15 cellular contexts compared by ENCODE assay signal in the genomic region with DNA sequence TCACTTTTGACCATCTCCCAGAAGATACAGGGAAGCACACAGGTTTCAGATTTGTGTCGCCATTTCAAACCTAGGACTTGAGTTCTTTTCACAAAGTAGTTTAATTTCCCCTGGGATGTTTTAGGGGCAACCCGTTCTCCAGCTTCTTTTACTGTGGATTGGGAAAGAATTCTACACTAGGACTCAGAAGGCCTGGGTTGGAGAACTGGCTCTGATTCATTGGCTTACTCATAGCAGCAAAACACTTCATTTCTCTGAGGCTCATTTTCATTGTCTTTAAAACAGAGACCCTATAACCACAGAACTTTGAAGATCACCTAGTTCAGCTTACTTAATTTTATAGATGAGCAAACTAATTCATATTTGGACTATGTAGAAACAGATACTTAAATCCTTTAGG.
DNase-seq lines count a peak whose midpoint lies in the region; TF ChIP-seq lines count a peak whose summit lies in the region.
"Had no signal": no experiment of that assay in that cellular context is flagged by ENCODE, and none has a peak within 500 bp of the region (broad histone marks: within the 10 kb centered on the region; RNA-seq: fewer than 3 reads in every experiment).

No MANE protein-coding gene starts in this region.

- H3K79me1 ChIP-seq in mesenchymal stem cell (replicated peaks; ENCODE audit: low read length, poor library complexity, severe bottlenecking): no peaks in the 10 kb centered on the region

- peak overlapping the region; percentile 81 for H3K9ac ChIP-seq in mesenchymal stem cell (ENCODE audit: low read length)

- H3K4me1 Mint-ChIP-seq in immature natural killer cell (no peaks in the 10 kb centered on the region), mesothelial cell of epicardium (peaks cover 2% of the 10 kb centered on the region)
- H3K4me1 Mint-ChIP-seq: naive thymus-derived CD8-positive, alpha-beta T cell had no signal

- H3K27me3 ChIP-seq in mesenchymal stem cell (ENCODE audit: control insufficient read depth in 1 of 2, insufficient read depth in 1 of 2, low read length in 2 of 2): no peaks in the 10 kb centered on the region

- no peak overlapping the region for H2AFZ ChIP-seq in mesenchymal stem cell (ENCODE audit: low read depth, low read length)

- no peak overlapping the region for H4K91ac ChIP-seq in mesenchymal stem cell (ENCODE audit: low read length)

- H3K4me1 ChIP-seq in mesenchymal stem cell (ENCODE audit: control insufficient read depth, insufficient read depth, low read depth, low read length): peaks cover 5% of the 10 kb centered on the region

- H3K4me2 ChIP-seq in mesenchymal stem cell (ENCODE audit: low read length, poor library complexity, severe bottlenecking): no peak overlapping the region

- no peak overlapping the region for H4K8ac ChIP-seq in mesenchymal stem cell (ENCODE audit: low read length)

- H3K27ac Mint-ChIP-seq in immature natural killer cell (no peak overlapping the region), mesothelial cell of epicardium (no peak overlapping the region)
- H3K27ac Mint-ChIP-seq: naive thymus-derived CD8-positive, alpha-beta T cell had no signal

- H3K9me3 Mint-ChIP-seq in immature natural killer cell (peaks cover 0 to 5% (median 2%) of the 10 kb centered on the region in 6 donors), mesothelial cell of epicardium (peaks cover 6% of the 10 kb centered on the region)

- DNase-seq in AG20443 (ENCODE audit: low spot score) (peak; percentile 66), RPMI7951 (ENCODE audit: low read depth) (peak; percentile 72), epithelial cell of esophagus (ENCODE audit: low read depth) (peak; percentile 65), mesenchymal stem cell (peak; percentile 74), DMS53 (lab: John Stamatoyannopoulos, UW) (no peak), immature natural killer cell (no peak), mesothelial cell of epicardium (ENCODE audit: low spot score in 2 of 2, unreplicated experiment in 2 of 2) (no peak), NCI-H1694 (lab: John Stamatoyannopoulos, UW) (no peak)
- DNase-seq: AML-193; COR-L47; naive thymus-derived CD8-positive, alpha-beta T cell; NCI-H1436; stimulated activated CD4-positive, alpha-beta T cell treated with anti-CD3 and anti-CD28 coated beads, Interleukin-2, amount 100 ng/mL, for 48 hours; T-helper 9 cell had no signal

- WGBS in mesenchymal stem cell: 41% methylated on average over 2 of the region's 2 CpGs

- H2BK120ac ChIP-seq in mesenchymal stem cell (ENCODE audit: low read depth, low read length): no peak overlapping the region

- H3K36me3 ChIP-seq in mesenchymal stem cell (ENCODE audit: control insufficient read depth in 1 of 2, insufficient read depth in 2 of 2, low read depth in 1 of 2, low read length in 2 of 2): no peaks in the 10 kb centered on the region

- H2BK5ac ChIP-seq in mesenchymal stem cell (ENCODE audit: low read depth, low read length, poor library complexity, severe bottlenecking): no peak overlapping the region

- peaks cover 1 to 3% (median 2%) of the 10 kb centered on the region in 3 donors for H3K27me3 Mint-ChIP-seq in immature natural killer cell (ENCODE audit: low read depth in 3 of 3)
- H3K27me3 Mint-ChIP-seq in mesothelial cell of epicardium (ENCODE audit: low read depth): peaks cover 5% of the 10 kb centered on the region

- H2AK5ac ChIP-seq in mesenchymal stem cell (ENCODE audit: low read length, severe bottlenecking): no peak overlapping the region

- TF ChIP-seq CTCF in epithelial cell of esophagus (IDR thresholded peaks at IDR 0.05; ENCODE audit: insufficient read depth, low read depth, low read length, missing control alignments) (no peak), mesothelial cell of epicardium (IDR thresholded peaks at IDR 0.05; ENCODE audit: unreplicated experiment) (no peak)

- H3K4me3 ChIP-seq in epithelial cell of esophagus (ENCODE audit: low read length) (no peak overlapping the region), mesenchymal stem cell (ENCODE audit: insufficient read depth in 1 of 2, low read depth in 1 of 2, low read length in 2 of 2) (peak overlapping the region in 1 of 2 experiments; percentile 57)
- H3K4me3 ChIP-seq: GM12878 had no signal

- H3K18ac ChIP-seq in mesenchymal stem cell (ENCODE audit: low read depth in 1 of 2, low read length in 2 of 2): no peak overlapping the region

- H3K23ac ChIP-seq in mesenchymal stem cell (ENCODE audit: low read length in 2 of 2): no peak overlapping the region

- H3K36me3 Mint-ChIP-seq in immature natural killer cell (no peaks in the 10 kb centered on the region), mesothelial cell of epicardium (no peaks in the 10 kb centered on the region)
- H3K36me3 Mint-ChIP-seq: naive thymus-derived CD8-positive, alpha-beta T cell had no signal

- H3K9me3 ChIP-seq in mesenchymal stem cell (ENCODE audit: control insufficient read depth, low read length): no peaks in the 10 kb centered on the region

- H3K4me3 Mint-ChIP-seq in immature natural killer cell (no peak overlapping the region), mesothelial cell of epicardium (no peak overlapping the region)
- H3K4me3 Mint-ChIP-seq: naive thymus-derived CD8-positive, alpha-beta T cell had no signal

- no peak overlapping the region for H3K14ac ChIP-seq in mesenchymal stem cell (ENCODE audit: low read length in 2 of 2)

- no peak overlapping the region for H3K27ac ChIP-seq in mesenchymal stem cell (ENCODE audit: low read length, poor library complexity, severe bottlenecking)

- H3K4ac ChIP-seq in mesenchymal stem cell (ENCODE audit: low read depth in 1 of 2, low read length in 2 of 2): no peak overlapping the region

- no peak overlapping the region for H2BK15ac ChIP-seq in mesenchymal stem cell (ENCODE audit: low read depth, poor library complexity, severe bottlenecking)

- H2BK12ac ChIP-seq in mesenchymal stem cell (ENCODE audit: low read length in 2 of 2): no peak overlapping the region

Comparison
In these comparisons a context has a peak if more than half of its experiments do, and no peak if none do; other contexts are left out.
1. DNase-seq: peak in AG20443 (single experiment), RPMI7951 (single experiment), epithelial cell of esophagus (single experiment) and mesenchymal stem cell (single experiment); none in DMS53 (single experiment), immature natural killer cell (0 of 3), mesothelial cell of epicardium (0 of 2) and NCI-H1694 (single experiment).